Comparison of ENCODE assay signal across 8 cellular contexts in the genomic region with DNA sequence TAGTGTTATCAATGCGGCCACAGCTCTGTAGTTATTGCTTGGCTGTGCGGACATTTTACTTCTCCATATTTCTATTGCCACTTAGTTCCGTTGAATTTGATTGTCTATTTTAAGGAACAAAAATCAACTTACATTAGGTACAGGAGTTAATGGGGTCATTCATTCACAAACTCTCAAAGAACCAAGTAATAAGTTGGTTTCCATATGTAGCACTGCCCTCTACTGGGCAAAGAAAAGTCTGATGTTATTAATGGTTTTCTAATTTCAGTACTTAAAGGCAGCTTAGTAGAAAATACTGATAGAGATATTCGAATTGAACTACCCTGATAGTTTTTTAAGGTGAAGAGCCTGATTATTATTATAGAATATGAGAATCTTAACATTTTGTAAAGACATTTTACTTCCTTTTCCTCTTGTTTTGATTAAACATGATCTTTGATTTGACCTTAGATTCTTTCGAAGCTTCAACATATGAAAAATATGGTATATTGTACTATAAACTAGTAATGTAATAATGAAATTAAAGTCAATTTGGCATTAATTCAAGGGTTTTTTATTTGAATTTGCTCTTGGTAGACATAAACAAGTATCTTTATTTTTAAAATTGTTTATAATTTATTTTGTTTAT.
A peak's percentile ranks its signal among the peaks of the same experiment; 100 is the strongest.
DNase-seq lines count a peak whose midpoint lies in the region; ATAC-seq and TF ChIP-seq lines count a peak whose summit lies in the region.

No MANE protein-coding gene starts in this region.

- peak; percentile 6 for DNase-seq in SK-N-SH
- DNase-seq in HS-27A (ENCODE audit: low read depth): peak; percentile 19
- peak; percentile 42 for DNase-seq in OCI-LY7 (ENCODE audit: low spot score)
- no peak for DNase-seq in esophagus muscularis mucosa (ENCODE audit: extremely low spot score)
- peak; percentile 32 for DNase-seq in renal cortical epithelial cell (ENCODE audit: low read depth)
- no peak for DNase-seq in stimulated activated CD4-positive, alpha-beta T cell treated with anti-CD3 and anti-CD28 coated beads, Interleukin-15, amount 100 ng/mL, for 24 hours

- no peak for ATAC-seq in SK-N-SH treated with all-trans-retinoic acid at 6 μM for 48 hours
- ATAC-seq in activated T-helper 17 cell treated with anti-CD3 and anti-CD28 coated beads, Interleukin-2, amount 50 U/mL, for 72 hours (replicated peaks): no peak

- no peak for TF ChIP-seq POLR2A in esophagus muscularis mucosa (IDR thresholded peaks at IDR 0.05; ENCODE audit: low read depth)

- peaks cover 6% of the 10 kb centered on the region for H3K9me3 Mint-ChIP-seq in activated T-helper 17 cell treated with anti-CD3 and anti-CD28 coated beads, Interleukin-2, amount 50 U/mL, for 72 hours

- H3K9me3 ChIP-seq in SK-N-SH (no peaks in the 10 kb centered on the region), OCI-LY7 (ENCODE audit: low read length) (no peaks in the 10 kb centered on the region), esophagus muscularis mucosa (no peaks in the 10 kb centered on the region)

- H3K36me3 ChIP-seq in SK-N-SH (replicated peaks in 1 of 2; ENCODE audit: control insufficient read depth in 1 of 2, insufficient read depth in 2 of 2, low read length in 1 of 2): no peaks in the 10 kb centered on the region
- no peaks in the 10 kb centered on the region for H3K36me3 ChIP-seq in OCI-LY7 (ENCODE audit: insufficient read depth, low read length)
- no peaks in the 10 kb centered on the region for H3K36me3 ChIP-seq in esophagus muscularis mucosa

- no TSS peak for BruUV-seq in OCI-LY7 (replicated peaks; lab: Mats Ljungman, UMichigan)

- H2AFZ ChIP-seq in SK-N-SH (ENCODE audit: low read depth) (no peak overlapping the region), OCI-LY7 (ENCODE audit: low read length) (no peak overlapping the region)

- H3K36me3 Mint-ChIP-seq in activated T-helper 17 cell treated with anti-CD3 and anti-CD28 coated beads, Interleukin-2, amount 50 U/mL, for 72 hours (ENCODE audit: low read depth): no peaks in the 10 kb centered on the region

- no peak for TF ChIP-seq EP300 in SK-N-SH (IDR thresholded peaks at IDR 0.05; ENCODE audit: borderline replicate concordance in 1 of 2, low read depth in 1 of 2, low read length in 1 of 2)
- no peak for TF ChIP-seq EP300 in esophagus muscularis mucosa (IDR thresholded peaks at IDR 0.05)

- no peaks in the 10 kb centered on the region for H3K9me2 ChIP-seq in SK-N-SH
- no peaks in the 10 kb centered on the region for H3K9me2 ChIP-seq in OCI-LY7 (ENCODE audit: insufficient read depth, low read length)

- no peak overlapping the region for H3K4me3 Mint-ChIP-seq in activated T-helper 17 cell treated with anti-CD3 and anti-CD28 coated beads, Interleukin-2, amount 50 U/mL, for 72 hours

- H3K4me1 Mint-ChIP-seq in activated T-helper 17 cell treated with anti-CD3 and anti-CD28 coated beads, Interleukin-2, amount 50 U/mL, for 72 hours: no peaks in the 10 kb centered on the region

- no peaks in the 10 kb centered on the region for H3F3A ChIP-seq in SK-N-SH (replicated peaks; ENCODE audit: insufficient read depth)

- peak; percentile 81 for TF ChIP-seq CTCF in SK-N-SH (IDR thresholded peaks at IDR 0.05)
- peak; percentile 91 for TF ChIP-seq CTCF in OCI-LY7 (conservative IDR thresholded peaks at IDR 0.05; ENCODE audit: low read length)
- TF ChIP-seq CTCF in esophagus muscularis mucosa (IDR thresholded peaks at IDR 0.05): peak in 2 of 3 experiments; percentile 42 to 46

- H3K4me1 ChIP-seq in SK-N-SH (ENCODE audit: control insufficient read depth in 1 of 2, insufficient read depth in 2 of 2, low read depth in 1 of 2, low read length in 1 of 2) (no peaks in the 10 kb centered on the region), OCI-LY7 (ENCODE audit: insufficient read depth, low read length, poor library complexity, severe bottlenecking) (no peaks in the 10 kb centered on the region), esophagus muscularis mucosa (no peaks in the 10 kb centered on the region)

- H3K27me3 ChIP-seq in SK-N-SH (ENCODE audit: insufficient read depth) (no peaks in the 10 kb centered on the region), esophagus muscularis mucosa (no peaks in the 10 kb centered on the region)

- H3K4me2 ChIP-seq in SK-N-SH (no peak overlapping the region), OCI-LY7 (ENCODE audit: low read length) (no peak overlapping the region)

- WGBS in SK-N-SH (ENCODE audit: low lambda C conversion rate): 21% methylated on average over 5 of the region's 5 CpGs
- 44% methylated on average over 5 of the region's 5 CpGs for WGBS in esophagus muscularis mucosa

- H3K27me3 Mint-ChIP-seq in activated T-helper 17 cell treated with anti-CD3 and anti-CD28 coated beads, Interleukin-2, amount 50 U/mL, for 72 hours: no peaks in the 10 kb centered on the region

- H3K27ac Mint-ChIP-seq in activated T-helper 17 cell treated with anti-CD3 and anti-CD28 coated beads, Interleukin-2, amount 50 U/mL, for 72 hours: no peak overlapping the region

- no peak overlapping the region for H3K4me3 ChIP-seq in SK-N-SH (ENCODE audit: low read depth in 2 of 2, low read length in 1 of 2)
- H3K4me3 ChIP-seq in OCI-LY7 (ENCODE audit: low read depth, low read length, poor library complexity, severe bottlenecking): no peak overlapping the region
- H3K4me3 ChIP-seq in esophagus muscularis mucosa: no peak overlapping the region

- no peak overlapping the region for H3K9ac ChIP-seq in SK-N-SH

- TF ChIP-seq RAD21 in SK-N-SH (IDR thresholded peaks at IDR 0.05; ENCODE audit: low read length): peak; percentile 61

- no peaks in the 10 kb centered on the region for H4K20me1 ChIP-seq in SK-N-SH (ENCODE audit: insufficient read depth)
- H4K20me1 ChIP-seq in OCI-LY7 (ENCODE audit: insufficient read depth, low read length): no peaks in the 10 kb centered on the region

- H3K79me2 ChIP-seq in SK-N-SH (ENCODE audit: insufficient read depth) (no peaks in the 10 kb centered on the region), OCI-LY7 (ENCODE audit: insufficient read depth, low read depth, low read length) (no peaks in the 10 kb centered on the region)

- no peak overlapping the region for H3K27ac ChIP-seq in SK-N-SH (ENCODE audit: low read depth in 2 of 2, low read length in 1 of 2)
- no peak overlapping the region for H3K27ac ChIP-seq in OCI-LY7 (ENCODE audit: low read depth, low read length, poor library complexity, severe bottlenecking)
- H3K27ac ChIP-seq in esophagus muscularis mucosa (replicated peaks in 1 of 4): no peak overlapping the region

- POLR2A ChIA-PET in SK-N-SH (lab: Yijun Ruan, JAX): no interaction called here
- POLR2A ChIA-PET in OCI-LY7 (lab: Charles Lee): no interaction called here

- intact Hi-C loops in OCI-LY7 (cut with micrococcal nuclease; ENCODE audit: unreplicated experiment): no loop called here
- intact Hi-C loops in esophagus muscularis mucosa (cut with DNase I): no loop called here

- CTCF ChIA-PET in SK-N-SH (lab: Yijun Ruan, JAX) (interaction anchor here (0.6 to 2.0 kb wide), 21 partner anchors 9 to 1455 kb away, joined by 3 to 22 read pairs (median 3); no protein-coding TSS in a partner anchor), OCI-LY7 (lab: Charles Lee; ENCODE audit: unreplicated experiment) (no interaction called here)

TF ChIP-seq in SK-N-SH, 30 proteins besides CTCF, POLR2A, EP300 and RAD21 (continues in another document):
- TF ChIP-seq JUND (IDR thresholded peaks at IDR 0.05): no peak
- TF ChIP-seq SIN3A (IDR thresholded peaks at IDR 0.05; ENCODE audit: borderline replicate concordance, low read depth, low read length): no peak
- TF ChIP-seq FOSL2 (IDR thresholded peaks at IDR 0.05; ENCODE audit: borderline replicate concordance, low read depth): no peak
- no peak for TF ChIP-seq FOXJ3 (CRISPR knock-in tag; IDR thresholded peaks at IDR 0.05)

TF ChIP-seq in SK-N-SH treated with all-trans-retinoic acid at 6 μM for 48 hours, 23 proteins besides CTCF, POLR2A, EP300 and RAD21:
- TF ChIP-seq TOX (CRISPR knock-in tag; IDR thresholded peaks at IDR 0.05; ENCODE audit: borderline replicate concordance) (no peak), BACH2 (CRISPR knock-in tag; IDR thresholded peaks at IDR 0.05; ENCODE audit: borderline replicate concordance) (no peak), ZNF8 (CRISPR knock-in tag; IDR thresholded peaks at IDR 0.05) (no peak)
TF ChIP-seq in SK-N-SH treated with all-trans-retinoic acid at 6 μM for 48 hours: peak in this region for 0.

Comparison
In these comparisons a context has a peak if more than half of its experiments do, and no peak if none do; other contexts are left out.
1. DNase-seq: peak in SK-N-SH (single experiment), HS-27A (single experiment), OCI-LY7 (single experiment) and renal cortical epithelial cell (single experiment); none in esophagus muscularis mucosa (single experiment) and stimulated activated CD4-positive, alpha-beta T cell treated with anti-CD3 and anti-CD28 coated beads, Interleukin-15, amount 100 ng/mL, for 24 hours (single experiment).
2. Peak in every context shown above with its lines, with median percentiles within 50 percentile points of each other: CTCF ChIP-seq.